In the genomic region with DNA sequence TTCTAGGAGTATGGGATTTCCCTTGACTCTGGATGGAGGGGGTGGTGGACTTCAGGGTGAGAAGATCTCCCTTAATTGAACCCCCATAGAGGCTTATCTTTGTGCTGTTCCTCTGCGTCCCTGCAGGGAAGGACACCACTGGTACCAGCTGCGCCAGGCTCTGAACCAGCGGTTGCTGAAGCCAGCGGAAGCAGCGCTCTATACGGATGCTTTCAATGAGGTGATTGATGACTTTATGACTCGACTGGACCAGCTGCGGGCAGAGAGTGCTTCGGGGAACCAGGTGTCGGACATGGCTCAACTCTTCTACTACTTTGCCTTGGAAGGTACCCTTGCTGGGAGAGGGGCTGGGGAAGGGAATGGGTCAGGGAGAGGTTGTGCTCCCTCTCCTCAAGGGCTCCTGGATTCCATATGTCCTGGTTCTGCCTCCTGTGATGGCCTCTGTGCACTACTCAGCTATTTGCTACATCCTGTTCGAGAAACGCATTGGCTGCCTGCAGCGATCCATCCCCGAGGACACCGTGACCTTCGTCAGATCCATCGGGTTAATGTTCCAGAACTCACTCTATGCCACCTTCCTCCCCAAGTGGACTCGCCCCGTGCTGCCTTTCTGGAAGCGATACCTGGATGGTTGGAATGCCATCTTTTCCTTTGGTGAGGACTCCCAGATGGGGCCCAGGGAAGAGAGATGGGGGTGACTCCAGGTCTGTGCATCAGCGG, we compare ENCODE assay signal across 1 cellular context.
TF ChIP-seq lines count a peak whose summit lies in the region.

No MANE protein-coding gene starts in this region.

TF ChIP-seq in H1, 55 proteins besides CTCF, POLR2A, EP300 and RAD21:
- no peak for TF ChIP-seq EGR1 (IDR thresholded peaks at IDR 0.05; ENCODE audit: borderline replicate concordance, low read depth, low read length)
- TF ChIP-seq CTBP2 (IDR thresholded peaks at IDR 0.05; ENCODE audit: borderline replicate concordance, insufficient read depth, insufficient read length, low read length), result no peak
- no peak for TF ChIP-seq NANOG (IDR thresholded peaks at IDR 0.05; ENCODE audit: insufficient read depth, low read depth, low read length, poor library complexity, severe bottlenecking)
- no peak for TF ChIP-seq KDM4A (IDR thresholded peaks at IDR 0.05; ENCODE audit: low read depth, low read length, severe bottlenecking)
- no peak for TF ChIP-seq CREB1 (IDR thresholded peaks at IDR 0.05)
- no peak for TF ChIP-seq POLR2AphosphoS5 (IDR thresholded peaks at IDR 0.05; ENCODE audit: low read depth, low read length)
- no peak for TF ChIP-seq GTF2F1 (IDR thresholded peaks at IDR 0.05; ENCODE audit: borderline replicate concordance, low read depth, low read length)
- TF ChIP-seq TCF12 (IDR thresholded peaks at IDR 0.05; ENCODE audit: low read depth, low read length), result no peak
- TF ChIP-seq GABPA (IDR thresholded peaks at IDR 0.05; ENCODE audit: borderline replicate concordance, insufficient read depth, low read length), result no peak
- no peak for TF ChIP-seq PHF8 (conservative IDR thresholded peaks at IDR 0.05; ENCODE audit: low read depth, low read length)
- no peak for TF ChIP-seq EZH2 (IDR thresholded peaks at IDR 0.05; ENCODE audit: low read depth, low read length, severe bottlenecking)
- TF ChIP-seq RFX5 (IDR thresholded peaks at IDR 0.05; ENCODE audit: borderline replicate concordance, low read depth, low read length), result no peak
- TF ChIP-seq BCL11A (IDR thresholded peaks at IDR 0.05; ENCODE audit: low read depth in 2 of 2, low read length in 2 of 2), result no peak
